In the genomic region with DNA sequence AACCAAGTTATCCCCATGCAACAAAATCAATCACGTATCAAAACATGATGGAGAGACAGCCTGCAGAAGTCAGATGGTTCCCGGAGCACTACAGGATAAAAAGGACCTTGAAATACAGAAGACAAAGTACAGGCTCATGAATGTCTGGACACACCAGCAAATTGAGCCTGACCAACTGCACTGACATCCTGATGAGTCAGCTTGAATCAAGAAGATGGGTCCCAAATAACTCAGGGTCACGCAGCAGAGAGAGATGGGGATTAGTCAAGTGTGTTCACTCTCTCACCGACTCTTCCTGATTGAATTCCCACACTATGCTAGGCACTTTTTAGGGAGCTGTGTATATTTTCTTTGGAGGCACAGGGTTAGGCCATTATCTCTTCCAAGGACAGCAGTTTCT, we compare ENCODE assay signal across 19 cellular contexts.
DNase-seq lines count a peak whose midpoint lies in the region; ATAC-seq and TF ChIP-seq lines count a peak whose summit lies in the region.
"Had no signal": no experiment of that assay in that cellular context is flagged by ENCODE, and none has a peak within 500 bp of the region (broad histone marks: within the 10 kb centered on the region; RNA-seq: fewer than 3 reads in every experiment).

No MANE protein-coding gene starts in this region.

- no peak overlapping the region for H3K4me3 Mint-ChIP-seq in mesothelial cell of epicardium
- H3K4me3 Mint-ChIP-seq: activated CD8-positive, alpha-beta memory T cell treated with anti-CD3 and anti-CD28 coated beads, Interleukin-2, amount 10 ng/mL, durations not matched to agents 7 days and 5 days; IgD-negative memory B cell had no signal

- H3K27ac Mint-ChIP-seq in mesothelial cell of epicardium = peak overlapping the region; percentile 43
- H3K27ac Mint-ChIP-seq: activated CD8-positive, alpha-beta memory T cell treated with anti-CD3 and anti-CD28 coated beads, Interleukin-2, amount 10 ng/mL, durations not matched to agents 7 days and 5 days; activated naive CD4-positive, alpha-beta T cell treated with anti-CD3 and anti-CD28 coated beads, Interleukin-2, amount 50 U/mL, for 72 hours; IgD-negative memory B cell had no signal

- H3K9me3 Mint-ChIP-seq in mesothelial cell of epicardium = no peaks in the 10 kb centered on the region
- H3K9me3 Mint-ChIP-seq: activated naive CD4-positive, alpha-beta T cell treated with anti-CD3 and anti-CD28 coated beads, Interleukin-2, amount 50 U/mL, for 72 hours; IgD-negative memory B cell had no signal

- DNase-seq in ACHN (peak; percentile 39), M059J (ENCODE audit: low read depth) (peak; percentile 75), choroid plexus epithelial cell (ENCODE audit: low read depth) (peak; percentile 61), mesothelial cell of epicardium (ENCODE audit: low spot score in 2 of 2, unreplicated experiment in 2 of 2) (no peak), ovary (no peak)
- no peak for DNase-seq in stimulated activated naive CD8-positive, alpha-beta T cell treated with anti-CD3 and anti-CD28 coated beads, Interleukin-15, Interleukin-2, amounts not matched to agents 100 U/mL and 50 U/mL, for 24 hours
- no peak for DNase-seq in activated effector memory CD4-positive, alpha-beta T cell treated with anti-CD3 and anti-CD28 coated beads, Interleukin-2, amount 50 U/mL, for 16 hours
- DNase-seq: activated CD8-positive, alpha-beta memory T cell treated with anti-CD3 and anti-CD28 coated beads, Interleukin-2, amount 10 ng/mL, durations not matched to agents 7 days and 5 days; DMS79; glutamatergic neuron; left colon; NCI-H146; NCI-H774; stimulated activated CD4-positive, alpha-beta T cell treated with anti-CD3 and anti-CD28 coated beads, Interleukin-15, amount 100 ng/mL, for 24 hours had no signal

- in situ Hi-C loops in ACHN (cut with HindIII; ENCODE audit: low pct_ligation_motif_present, low pct_unique_long_range_greater_than_20kb, low sequenced_read_pairs) = no loop called here

- H3K27ac ChIP-seq in ovary = no peak overlapping the region
- H3K27ac ChIP-seq: coronary artery had no signal

- WGBS in ovary, 3 donors = 53 to 61% (median 56%) methylated on average over 4 of the region's 4 CpGs

- no peaks in the 10 kb centered on the region for H3K27me3 ChIP-seq in ovary

- TF ChIP-seq POLR2A in ovary (IDR thresholded peaks at IDR 0.05) = no peak

- TF ChIP-seq EP300 in ovary (IDR thresholded peaks at IDR 0.05) = no peak

- H3K4me3 ChIP-seq in choroid plexus epithelial cell (ENCODE audit: low read depth, low read length) (no peak overlapping the region), ovary (no peak overlapping the region)
- H3K4me3 ChIP-seq: coronary artery had no signal

- no peaks in the 10 kb centered on the region for H3K4me1 ChIP-seq in ovary (ENCODE audit: insufficient read depth)

- no peak for TF ChIP-seq CTCF in choroid plexus epithelial cell (conservative IDR thresholded peaks at IDR 0.05; ENCODE audit: low read depth, low read length)
- TF ChIP-seq CTCF in mesothelial cell of epicardium (IDR thresholded peaks at IDR 0.05; ENCODE audit: unreplicated experiment) = no peak
- TF ChIP-seq CTCF in ovary (IDR thresholded peaks at IDR 0.05) = no peak

- no peaks in the 10 kb centered on the region for H3K9me3 ChIP-seq in ovary

- H3K36me3 ChIP-seq in ovary = no peaks in the 10 kb centered on the region

- intact Hi-C loops in ovary (cut with DNase I) = loop anchor here in 3 of 4 donors (2.0 to 10.0 kb wide), 3 partner anchors 109 to 113 kb away; a partner anchor contains a TSS

- H3K36me3 Mint-ChIP-seq in mesothelial cell of epicardium = peaks cover 8% of the 10 kb centered on the region
- H3K36me3 Mint-ChIP-seq: activated CD8-positive, alpha-beta memory T cell treated with anti-CD3 and anti-CD28 coated beads, Interleukin-2, amount 10 ng/mL, durations not matched to agents 7 days and 5 days; activated naive CD4-positive, alpha-beta T cell treated with anti-CD3 and anti-CD28 coated beads, Interleukin-2, amount 50 U/mL, for 72 hours; IgD-negative memory B cell had no signal

- H3K27me3 Mint-ChIP-seq in mesothelial cell of epicardium (ENCODE audit: low read depth) = no peaks in the 10 kb centered on the region
- H3K27me3 Mint-ChIP-seq: activated CD8-positive, alpha-beta memory T cell treated with anti-CD3 and anti-CD28 coated beads, Interleukin-2, amount 10 ng/mL, durations not matched to agents 7 days and 5 days had no signal

- H3K4me1 Mint-ChIP-seq in mesothelial cell of epicardium = peaks cover 2% of the 10 kb centered on the region

- no peak for ATAC-seq in GM19023 (IDR thresholded peaks at IDR 0.05; ENCODE audit: unreplicated experiment)
- no peak for ATAC-seq in stimulated activated naive CD8-positive, alpha-beta T cell treated with anti-CD3 and anti-CD28 coated beads, Interleukin-15, Interleukin-2, amounts not matched to agents 100 U/mL and 50 U/mL, for 24 hours
- ATAC-seq: activated CD8-positive, alpha-beta memory T cell treated with anti-CD3 and anti-CD28 coated beads, Interleukin-2, amount 10 ng/mL, durations not matched to agents 7 days and 5 days; activated naive CD4-positive, alpha-beta T cell treated with anti-CD3 and anti-CD28 coated beads, Interleukin-2, amount 50 U/mL, for 72 hours; left colon; Right ventricle myocardium inferior had no signal

Comparison
In these comparisons a context has a peak if more than half of its experiments do, and no peak if none do; other contexts are left out.
1. DNase-seq: peak in ACHN (single experiment), M059J (single experiment) and choroid plexus epithelial cell (single experiment); none in mesothelial cell of epicardium (0 of 2), stimulated activated naive CD8-positive, alpha-beta T cell treated with anti-CD3 and anti-CD28 coated beads, Interleukin-15, Interleukin-2, amounts not matched to agents 100 U/mL and 50 U/mL, for 24 hours (single experiment), activated effector memory CD4-positive, alpha-beta T cell treated with anti-CD3 and anti-CD28 coated beads, Interleukin-2, amount 50 U/mL, for 16 hours (single experiment) and ovary (0 of 5).